Comparison of ENCODE assay signal across 21 cellular contexts in genomic region chr13:58884353-58884752, GRCh38.
"Had no signal": no experiment of that assay in that cellular context is flagged by ENCODE, and none has a peak within 500 bp of the region (broad histone marks: within the 10 kb centered on the region; RNA-seq: fewer than 3 reads in every experiment).

No MANE protein-coding gene starts in this region.

- H3K4me1 Mint-ChIP-seq: immature natural killer cell; naive B cell; stimulated activated memory B cell treated with anti-CD40 and anti-IgM and Interleukin-4, amounts not matched to agents 10 μg/mL and 1 μg/mL and 100 μg/mL, for 72 hours had no signal

- H3K4me3 ChIP-seq: esophagus squamous epithelium, gastroesophageal sphincter, psoas muscle, spleen, tibial nerve, upper lobe of right lung had no signal

- H3K36me3 ChIP-seq: esophagus squamous epithelium, gastroesophageal sphincter, neutrophil, spleen, tibial nerve, upper lobe of right lung had no signal

- H3K27me3 Mint-ChIP-seq: naive B cell; stimulated activated memory B cell treated with anti-CD40 and anti-IgM and Interleukin-4, amounts not matched to agents 10 μg/mL and 1 μg/mL and 100 μg/mL, for 72 hours; stimulated activated naive CD8-positive, alpha-beta T cell treated with anti-CD3 and anti-CD28 coated beads, Interleukin-15, Interleukin-2, amounts not matched to agents 100 ng/mL and 50 ng/mL, for 24 hours had no signal

- H3K9me3 Mint-ChIP-seq: naive B cell; nephron progenitor cell; stimulated activated naive CD8-positive, alpha-beta T cell treated with anti-CD3 and anti-CD28 coated beads, Interleukin-15, Interleukin-2, amounts not matched to agents 100 ng/mL and 50 ng/mL, for 24 hours had no signal

- H3K9me3 ChIP-seq: esophagus squamous epithelium, gastroesophageal sphincter, neutrophil, psoas muscle, spleen, tibial nerve, upper lobe of right lung had no signal

- H3K4me3 Mint-ChIP-seq: immature natural killer cell; naive B cell; nephron progenitor cell; stimulated activated memory B cell treated with anti-CD40 and anti-IgM and Interleukin-4, amounts not matched to agents 10 μg/mL and 1 μg/mL and 100 μg/mL, for 72 hours; stimulated activated naive CD8-positive, alpha-beta T cell treated with anti-CD3 and anti-CD28 coated beads, Interleukin-15, Interleukin-2, amounts not matched to agents 100 ng/mL and 50 ng/mL, for 24 hours had no signal

- DNase-seq: effector memory CD4-positive, alpha-beta T cell; esophagus squamous epithelium; foreskin fibroblast; immature natural killer cell; left colon; midbrain; naive B cell; nephron progenitor cell; psoas muscle; spleen; stimulated activated CD4-positive, alpha-beta T cell treated with anti-CD3 and anti-CD28 coated beads, Interleukin-15, amount 100 ng/mL, for 24 hours; stimulated activated CD4-positive, alpha-beta T cell treated with anti-CD3 and anti-CD28 coated beads, Interleukin-1b, Interleukin-23, amount 100 ng/mL, for 48 hours; stimulated activated CD4-positive, alpha-beta T cell treated with anti-CD3 and anti-CD28 coated beads, Interleukin-4, amount 100 ng/mL, for 24 hours; upper lobe of right lung had no signal

- H3K27ac Mint-ChIP-seq: immature natural killer cell; naive B cell; nephron progenitor cell; stimulated activated memory B cell treated with anti-CD40 and anti-IgM and Interleukin-4, amounts not matched to agents 10 μg/mL and 1 μg/mL and 100 μg/mL, for 72 hours; stimulated activated naive CD8-positive, alpha-beta T cell treated with anti-CD3 and anti-CD28 coated beads, Interleukin-15, Interleukin-2, amounts not matched to agents 100 ng/mL and 50 ng/mL, for 24 hours had no signal

- H3K36me3 Mint-ChIP-seq: immature natural killer cell; naive B cell; stimulated activated memory B cell treated with anti-CD40 and anti-IgM and Interleukin-4, amounts not matched to agents 10 μg/mL and 1 μg/mL and 100 μg/mL, for 72 hours had no signal

- ATAC-seq: gastroesophageal sphincter; left colon; psoas muscle; sciatic nerve; stimulated activated memory B cell treated with anti-CD40 and anti-IgM and Interleukin-4, amounts not matched to agents 10 μg/mL and 1 μg/mL and 100 μg/mL, for 72 hours; upper lobe of right lung had no signal

- H3K27me3 ChIP-seq: esophagus squamous epithelium, gastroesophageal sphincter, neutrophil, spleen, tibial nerve, upper lobe of right lung had no signal

- H3K4me1 ChIP-seq: esophagus squamous epithelium, gastroesophageal sphincter, psoas muscle, spleen, tibial nerve, upper lobe of right lung had no signal

- H3K27ac ChIP-seq: epithelial cell of prostate, esophagus squamous epithelium, gastroesophageal sphincter, neutrophil, psoas muscle, spleen, tibial nerve, upper lobe of right lung had no signal
